2 cellular contexts compared by ENCODE assay signal in the genomic region with DNA sequence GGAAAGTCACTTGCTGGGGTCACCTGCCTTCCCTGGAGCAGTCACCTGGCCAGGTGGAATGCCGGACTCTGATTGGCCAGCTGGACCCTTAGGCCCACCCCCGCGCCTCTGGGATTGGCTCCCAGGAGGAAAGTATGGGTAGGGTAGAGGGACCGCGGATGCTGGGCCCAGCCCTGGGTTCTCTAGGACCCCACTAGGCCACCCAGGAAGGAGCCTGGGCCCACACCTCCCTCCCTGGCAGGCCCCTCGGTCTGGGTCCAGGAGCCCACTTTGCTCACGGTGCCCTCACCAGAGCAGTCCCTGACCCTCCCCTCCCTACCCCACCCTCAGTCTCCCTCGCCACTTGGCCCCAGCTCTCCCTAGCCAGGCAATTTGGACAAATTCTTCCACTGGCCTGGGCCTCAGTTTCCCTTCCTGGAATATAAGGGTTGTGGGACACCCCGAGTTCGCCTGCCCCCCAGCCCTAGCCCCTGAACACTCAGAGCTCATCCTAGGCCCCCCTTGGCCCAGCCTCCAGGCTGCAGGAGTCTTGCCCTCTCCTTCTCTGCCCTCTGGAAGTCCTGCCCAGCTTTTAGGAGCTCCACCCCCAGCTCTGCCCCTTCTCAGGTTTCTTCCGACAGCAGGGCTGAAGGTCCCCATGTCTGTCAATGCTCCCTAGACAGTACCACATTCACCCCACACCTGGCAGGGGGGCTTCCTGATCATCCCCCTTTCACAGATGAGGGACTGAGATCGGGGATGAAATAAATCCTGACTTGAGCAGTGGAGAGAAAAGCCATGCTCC.
TF ChIP-seq lines count a peak whose summit lies in the region.

No MANE protein-coding gene starts in this region.

TF ChIP-seq in HEK293, 187 proteins besides CTCF, POLR2A, EP300 and RAD21:
- peak; percentile 35 for TF ChIP-seq SP2 (tag by site-specific recombination; IDR thresholded peaks at IDR 0.05)
- no peak for TF ChIP-seq ZNF175 (tag by site-specific recombination; IDR thresholded peaks at IDR 0.05)

TF ChIP-seq in H1, 55 proteins besides CTCF, POLR2A, EP300 and RAD21:
- TF ChIP-seq SP1 (IDR thresholded peaks at IDR 0.05; ENCODE audit: low read depth, low read length) = peak; percentile 74; the same call in 1 of the 2 replicates
- no peak for TF ChIP-seq BRCA1 (IDR thresholded peaks at IDR 0.05; ENCODE audit: low read depth, low read length)
- 0 out of 2 replicates have a peak, but pooled peaks have one; percentile 19 for TF ChIP-seq USF2 (IDR thresholded peaks at IDR 0.05; ENCODE audit: low read length)
- 0 out of 2 replicates have a peak, but pooled peaks have one; percentile 57 for TF ChIP-seq CHD2 (IDR thresholded peaks at IDR 0.05; ENCODE audit: low read length)
